ENCODE assay signal across 8 cellular contexts in the genomic region with DNA sequence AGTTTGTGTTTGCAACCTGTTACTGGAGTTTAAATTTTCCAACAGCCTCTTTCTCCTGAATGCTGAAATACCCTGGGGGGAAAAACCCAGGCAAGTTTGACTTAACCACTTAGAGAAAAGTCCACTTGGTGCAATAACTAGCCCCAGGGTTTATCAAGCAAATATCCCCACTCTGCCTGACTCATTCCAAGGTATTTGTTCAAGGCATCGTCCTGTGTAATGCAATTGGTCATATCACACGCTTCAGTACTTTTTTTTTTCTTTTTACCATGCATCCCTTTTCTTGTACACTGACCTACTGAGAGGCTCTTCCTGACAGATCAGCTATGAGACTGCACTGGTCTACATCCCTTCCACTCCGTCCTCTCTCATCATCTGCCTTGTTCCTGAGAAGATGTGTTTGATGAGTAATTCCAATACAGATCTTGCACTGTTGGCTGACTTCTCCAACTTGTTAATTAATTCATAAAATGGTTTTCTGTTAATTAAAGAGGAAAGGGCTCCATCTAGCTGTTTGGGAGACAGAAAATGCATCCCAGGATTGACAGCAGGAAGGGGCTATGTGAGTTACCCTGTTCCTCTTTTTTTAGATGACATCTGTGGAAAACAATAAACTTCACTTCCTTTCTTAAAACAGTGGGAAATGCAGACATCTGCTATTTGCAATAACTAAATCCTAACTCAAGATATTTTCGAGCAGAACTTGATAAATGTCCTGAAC.
A peak's percentile ranks its signal among the peaks of the same experiment; 100 is the strongest.
DNase-seq lines count a peak whose midpoint lies in the region; ATAC-seq, FAIRE-seq and TF ChIP-seq lines count a peak whose summit lies in the region.

No MANE protein-coding gene starts in this region.

- no peak overlapping the region for H2BK12ac ChIP-seq in H9 (ENCODE audit: insufficient read length, low read depth, low read length)

- H4K8ac ChIP-seq in H9 (replicated peaks; ENCODE audit: insufficient read length, low read depth, low read length), result no peak overlapping the region

- H3K27me3 ChIP-seq in keratinocyte (ENCODE audit: control insufficient read depth, extremely low read depth, insufficient read depth, low read length), result no peaks in the 10 kb centered on the region
- no peaks in the 10 kb centered on the region for H3K27me3 ChIP-seq in H9 (ENCODE audit: insufficient read depth, low read length)

- WGBS in H9 (ENCODE audit: extremely low coverage, insufficient read length, low lambda C conversion rate), result no CpG with 5 or more reads among the region's 4 CpGs

- H3K4me3 Mint-ChIP-seq in H9, result no peak overlapping the region
- no peak overlapping the region for H3K4me3 Mint-ChIP-seq in activated CD4-positive, alpha-beta memory T cell treated with anti-CD3 and anti-CD28 coated beads, Interleukin-2, amount 10 ng/mL, durations not matched to agents 7 days and 5 days

- H3K4ac ChIP-seq in H9 (ENCODE audit: low read depth, low read length), result no peak overlapping the region

- CTCF ChIA-PET in activated CD4-positive, alpha-beta memory T cell treated with anti-CD3 and anti-CD28 coated beads, Interleukin-2, amount 10 ng/mL, durations not matched to agents 7 days and 5 days (lab: Charles Lee), result no interaction called here

- no peaks in the 10 kb centered on the region for H3K23me2 ChIP-seq in H9 (ENCODE audit: insufficient read length, low read depth, low read length, poor library complexity, severe bottlenecking)

- H4K5ac ChIP-seq in H9 (ENCODE audit: insufficient read length, low read depth, low read length), result no peak overlapping the region

- H4K20me1 ChIP-seq in keratinocyte (ENCODE audit: control insufficient read depth, extremely low read depth, insufficient read depth, low read length) (no peaks in the 10 kb centered on the region), H9 (ENCODE audit: control insufficient read depth, insufficient read depth, insufficient read length) (no peaks in the 10 kb centered on the region)

- H3K9me1 ChIP-seq in keratinocyte (ENCODE audit: control insufficient read depth, extremely low read depth, insufficient read depth, low read length), result no peaks in the 10 kb centered on the region

- H2BK5ac ChIP-seq in H9 (ENCODE audit: insufficient read length, low read length), result no peak overlapping the region

- H3K14ac ChIP-seq in H9 (ENCODE audit: insufficient read depth, low read length), result no peak overlapping the region

- no peak overlapping the region for H3K23ac ChIP-seq in H9 (ENCODE audit: insufficient read length, low read depth, low read length)

- DNase-seq in Ammon's horn (ENCODE audit: low spot score) (peak; percentile 28), Kasumi-1 (lab: John Stamatoyannopoulos, UW) (peak; percentile 39 to 44), amniotic epithelial cell (ENCODE audit: low read depth) (peak; percentile 97), keratinocyte (ENCODE audit: low read depth, low spot score) (peak; percentile 62), H9 (no peak), CD1c-positive myeloid dendritic cell (ENCODE audit: extremely low spot score) (no peak)
- no peak for DNase-seq in activated CD4-positive, alpha-beta memory T cell treated with anti-CD3 and anti-CD28 coated beads, Interleukin-2, amount 10 ng/mL, durations not matched to agents 7 days and 5 days

- H3K4me1 Mint-ChIP-seq in H9, result no peaks in the 10 kb centered on the region
- H3K4me1 Mint-ChIP-seq in activated CD4-positive, alpha-beta memory T cell treated with anti-CD3 and anti-CD28 coated beads, Interleukin-2, amount 10 ng/mL, durations not matched to agents 7 days and 5 days, result no peaks in the 10 kb centered on the region

- H3T11ph ChIP-seq in H9 (ENCODE audit: low read length), result no peak overlapping the region

- H3K9me3 Mint-ChIP-seq in H9, result peaks cover 3 to 7% of the 10 kb centered on the region in 2 experiments; a peak in 4 of 5 replicates
- no peaks in the 10 kb centered on the region for H3K9me3 Mint-ChIP-seq in activated CD4-positive, alpha-beta memory T cell treated with anti-CD3 and anti-CD28 coated beads, Interleukin-2, amount 10 ng/mL, durations not matched to agents 7 days and 5 days

- H2BK15ac ChIP-seq in H9 (ENCODE audit: low read depth, low read length), result no peak overlapping the region

- no peak for ATAC-seq in HG03354 (IDR thresholded peaks at IDR 0.05; ENCODE audit: poor library complexity, severe bottlenecking, unreplicated experiment)

- no peaks in the 10 kb centered on the region; a peak in 2 of 7 replicates for H3K36me3 Mint-ChIP-seq in H9 (ENCODE audit: insufficient read depth in 1 of 3, low read depth in 3 of 3)
- no peaks in the 10 kb centered on the region for H3K36me3 Mint-ChIP-seq in activated CD4-positive, alpha-beta memory T cell treated with anti-CD3 and anti-CD28 coated beads, Interleukin-2, amount 10 ng/mL, durations not matched to agents 7 days and 5 days (ENCODE audit: low read depth)

- no peak overlapping the region for H3K4me3 ChIP-seq in keratinocyte (ENCODE audit: control insufficient read depth in 2 of 3, extremely low read depth in 1 of 3, insufficient read depth in 2 of 3, low read depth in 1 of 3, low read length in 3 of 3)

- dilution Hi-C loops in keratinocyte (cut with MboI; ENCODE audit: extremely low pct_ligation_motif_present, low sequenced_read_pairs), result no loop called here

- no peak overlapping the region for H2AK5ac ChIP-seq in H9 (ENCODE audit: insufficient read length, low read length)

- H2BK20ac ChIP-seq in H9 (ENCODE audit: low read depth, low read length, poor library complexity, severe bottlenecking), result no peak overlapping the region

- H3K79me2 ChIP-seq in keratinocyte (ENCODE audit: control insufficient read depth, insufficient read depth, low read length) (no peaks in the 10 kb centered on the region), H9 (ENCODE audit: insufficient read depth, low read length) (no peaks in the 10 kb centered on the region)

- H3K18ac ChIP-seq in H9 (ENCODE audit: insufficient read length, low read depth, low read length), result no peak overlapping the region

- peak overlapping the region; percentile 33 for H3K27ac ChIP-seq in keratinocyte (ENCODE audit: control insufficient read depth, insufficient read depth, low read length)
- no peak overlapping the region for H3K27ac ChIP-seq in H9 (ENCODE audit: insufficient read length, low read depth, low read length)

- H2BK120ac ChIP-seq in H9 (ENCODE audit: low read depth, low read length, poor library complexity, severe bottlenecking), result no peak overlapping the region

- no peak overlapping the region for H4K91ac ChIP-seq in H9 (ENCODE audit: insufficient read length, low read depth, low read length)

- H2AFZ ChIP-seq in keratinocyte (ENCODE audit: control insufficient read depth, low read length) (no peak overlapping the region), H9 (ENCODE audit: low read length) (no peak overlapping the region)

- H3K36me3 ChIP-seq in keratinocyte (ENCODE audit: control insufficient read depth in 2 of 2, extremely low read depth in 1 of 2, insufficient read depth in 2 of 2, low read length in 2 of 2), result no peaks in the 10 kb centered on the region

- no peak overlapping the region for H3K56ac ChIP-seq in H9 (ENCODE audit: insufficient read length, low read depth, low read length)

- peak; percentile 89 for FAIRE-seq in keratinocyte (lab: Jason Lieb, UNC)

- POLR2A ChIA-PET in activated CD4-positive, alpha-beta memory T cell treated with anti-CD3 and anti-CD28 coated beads, Interleukin-2, amount 10 ng/mL, durations not matched to agents 7 days and 5 days (lab: Charles Lee), result no interaction called here

- H3K79me1 ChIP-seq in H9 (ENCODE audit: insufficient read depth, low read depth, low read length, poor library complexity, severe bottlenecking), result no peaks in the 10 kb centered on the region

- peak in 1 of 3 experiments; percentile 17 for TF ChIP-seq CTCF in keratinocyte (optimal IDR thresholded peaks at IDR 0.05 in 1 of 3, IDR thresholded peaks at IDR 0.05 in 1 of 3, conservative IDR thresholded peaks at IDR 0.05 in 1 of 3; ENCODE audit: extremely low read depth in 1 of 3, insufficient read depth in 2 of 3, low read length in 3 of 3)
- no peak for TF ChIP-seq CTCF in H9 (conservative IDR thresholded peaks at IDR 0.05)

- no peak overlapping the region for H3K27ac Mint-ChIP-seq in H9
- no peak overlapping the region for H3K27ac Mint-ChIP-seq in activated CD4-positive, alpha-beta memory T cell treated with anti-CD3 and anti-CD28 coated beads, Interleukin-2, amount 10 ng/mL, durations not matched to agents 7 days and 5 days

- H3K4me2 ChIP-seq in keratinocyte (ENCODE audit: control insufficient read depth, extremely low read depth, insufficient read depth, low read depth, low read length), result peak overlapping the region; percentile 43
- no peak overlapping the region for H3K4me2 ChIP-seq in H9 (ENCODE audit: insufficient read depth, insufficient read length, low read length)

- H3K27me3 Mint-ChIP-seq in H9 (ENCODE audit: low read depth), result peaks cover 4% of the 10 kb centered on the region
- no peaks in the 10 kb centered on the region for H3K27me3 Mint-ChIP-seq in activated CD4-positive, alpha-beta memory T cell treated with anti-CD3 and anti-CD28 coated beads, Interleukin-2, amount 10 ng/mL, durations not matched to agents 7 days and 5 days

- H3K9ac ChIP-seq in keratinocyte (ENCODE audit: control insufficient read depth, extremely low read depth, insufficient read depth, low read length) (no peak overlapping the region), H9 (ENCODE audit: extremely low read depth, insufficient read length, low read length) (no peak overlapping the region)

- H3K4me1 ChIP-seq in keratinocyte (ENCODE audit: control insufficient read depth, extremely low read depth, insufficient read depth, low read length) (peaks cover 37% of the 10 kb centered on the region), H9 (ENCODE audit: insufficient read depth, low read length) (no peaks in the 10 kb centered on the region)

- H3K9me3 ChIP-seq in keratinocyte (ENCODE audit: control insufficient read depth, low read depth, low read length) (no peaks in the 10 kb centered on the region), H9 (ENCODE audit: control insufficient read depth, low read depth, low read length) (no peaks in the 10 kb centered on the region)

Comparison
In these comparisons a context has a peak if more than half of its experiments do, and no peak if none do; other contexts are left out.
1. DNase-seq: peak in Ammon's horn (single experiment), Kasumi-1 (2 of 2), amniotic epithelial cell (single experiment) and keratinocyte (single experiment); none in H9 (single experiment), activated CD4-positive, alpha-beta memory T cell treated with anti-CD3 and anti-CD28 coated beads, Interleukin-2, amount 10 ng/mL, durations not matched to agents 7 days and 5 days (single experiment) and CD1c-positive myeloid dendritic cell (single experiment).